In genomic region chr18:32771871-32772499, GRCh38 we compare ENCODE assay signal across 8 cellular contexts. TPM values are rescaled to one million over a fixed set of nuclear protein-coding genes. Genes with fewer than 3 reads are reported as not detected.
DNase-seq lines count a peak whose midpoint lies in the region; ATAC-seq, FAIRE-seq and TF ChIP-seq lines count a peak whose summit lies in the region.
"Had no signal": no experiment of that assay in that cellular context is flagged by ENCODE, and none has a peak within 500 bp of the region (broad histone marks: within the 10 kb centered on the region; RNA-seq: fewer than 3 reads in every experiment).

No MANE protein-coding gene starts in this region.

- ATAC-seq in HG03342 (IDR thresholded peaks at IDR 0.05; ENCODE audit: unreplicated experiment) (peak; percentile 36), HG03045 (IDR thresholded peaks at IDR 0.05; ENCODE audit: unreplicated experiment) (no peak)
- ATAC-seq in stimulated activated naive CD8-positive, alpha-beta T cell treated with anti-CD3 and anti-CD28 coated beads, Interleukin-15, Interleukin-2, amounts not matched to agents 100 U/mL and 50 U/mL, for 24 hours = no peak

- DNase-seq in SK-N-SH (peak; percentile 75), GM12891 (ENCODE audit: insufficient read length, low spot score) (no peak)
- DNase-seq in stimulated activated naive CD8-positive, alpha-beta T cell treated with anti-CD3 and anti-CD28 coated beads, Interleukin-15, Interleukin-2, amounts not matched to agents 100 U/mL and 50 U/mL, for 24 hours = peak; percentile 6
- DNase-seq in activated T-helper 1 cell treated with anti-CD3 and anti-CD28 coated beads, Interleukin-12 subunit alpha, Interleukin-12 subunit beta, Interleukin-2, Interleukin-4 antibody, amounts not matched to agents 30 ng/mL and 10 ng/mL and 1 ng/mL, durations not matched to agents 14 hours and 24 hours and 36 hours (ENCODE audit: low spot score) = no peak
- DNase-seq: activated naive CD4-positive, alpha-beta T cell treated with Interleukin-2 at 50 U/mL for 16 hours had no signal

- H3K27ac ChIP-seq in SK-N-SH (ENCODE audit: low read depth in 2 of 2, low read length in 1 of 2) = no peak overlapping the region

- H3K9me3 ChIP-seq in SK-N-SH (no peaks in the 10 kb centered on the region), iPS-18c (ENCODE audit: control insufficient read depth, insufficient read depth, low read length) (no peaks in the 10 kb centered on the region)

- no peak for FAIRE-seq in GM12891 (lab: Jason Lieb, UNC)

- no peaks in the 10 kb centered on the region for H3K9me2 ChIP-seq in SK-N-SH

- TF ChIP-seq RAD21 in SK-N-SH (IDR thresholded peaks at IDR 0.05; ENCODE audit: low read length) = no peak

- TF ChIP-seq CTCF in SK-N-SH (IDR thresholded peaks at IDR 0.05) = no peak

- no peaks in the 10 kb centered on the region for H4K20me1 ChIP-seq in SK-N-SH (ENCODE audit: insufficient read depth)

- no peaks in the 10 kb centered on the region for H3K36me3 ChIP-seq in SK-N-SH (replicated peaks in 1 of 2; ENCODE audit: control insufficient read depth in 1 of 2, insufficient read depth in 2 of 2, low read length in 1 of 2)

- no peaks in the 10 kb centered on the region for H3K79me2 ChIP-seq in SK-N-SH (ENCODE audit: insufficient read depth)

- H3K9me3 Mint-ChIP-seq in activated T-helper 1 cell treated with anti-CD3 and anti-CD28 coated beads, Interleukin-12 subunit alpha, Interleukin-12 subunit beta, Interleukin-2, Interleukin-4 antibody, amounts not matched to agents 30 ng/mL and 10 ng/mL and 1 ng/mL, durations not matched to agents 14 hours and 24 hours and 36 hours = no peaks in the 10 kb centered on the region

- H3K27ac Mint-ChIP-seq in activated T-helper 1 cell treated with anti-CD3 and anti-CD28 coated beads, Interleukin-12 subunit alpha, Interleukin-12 subunit beta, Interleukin-2, Interleukin-4 antibody, amounts not matched to agents 30 ng/mL and 10 ng/mL and 1 ng/mL, durations not matched to agents 14 hours and 24 hours and 36 hours = no peak overlapping the region

- TF ChIP-seq EP300 in SK-N-SH (IDR thresholded peaks at IDR 0.05; ENCODE audit: borderline replicate concordance in 1 of 2, low read depth in 1 of 2, low read length in 1 of 2) = no peak

- peaks cover 47% of the 10 kb centered on the region for H3K27me3 Mint-ChIP-seq in activated T-helper 1 cell treated with anti-CD3 and anti-CD28 coated beads, Interleukin-12 subunit alpha, Interleukin-12 subunit beta, Interleukin-2, Interleukin-4 antibody, amounts not matched to agents 30 ng/mL and 10 ng/mL and 1 ng/mL, durations not matched to agents 14 hours and 24 hours and 36 hours (ENCODE audit: insufficient read depth)

- CTCF ChIA-PET in SK-N-SH (lab: Yijun Ruan, JAX) = interaction anchor here (0.6 to 1.5 kb wide), 3 partner anchors 19 to 186 kb away, joined by 3 read pairs; no protein-coding TSS in a partner anchor

- intact Hi-C loops in activated T-helper 1 cell treated with anti-CD3 and anti-CD28 coated beads, Interleukin-12 subunit alpha, Interleukin-12 subunit beta, Interleukin-2, Interleukin-4 antibody, amounts not matched to agents 30 ng/mL and 10 ng/mL and 1 ng/mL, durations not matched to agents 14 hours and 24 hours and 36 hours (cut with micrococcal nuclease) = no loop called here

- H3K4me2 ChIP-seq in SK-N-SH = no peak overlapping the region

- H3K27me3 ChIP-seq in SK-N-SH (ENCODE audit: insufficient read depth) = peaks cover 40% of the 10 kb centered on the region

- TF ChIP-seq POLR2A in GM12891 (IDR thresholded peaks at IDR 0.05; ENCODE audit: low read depth, low read length) = no peak

- POLR2A ChIA-PET in SK-N-SH (lab: Yijun Ruan, JAX) = no interaction called here

- H2AFZ ChIP-seq in SK-N-SH (ENCODE audit: low read depth) = no peak overlapping the region

- no peaks in the 10 kb centered on the region for H3F3A ChIP-seq in SK-N-SH (replicated peaks; ENCODE audit: insufficient read depth)

- no peak overlapping the region for H3K4me3 Mint-ChIP-seq in activated T-helper 1 cell treated with anti-CD3 and anti-CD28 coated beads, Interleukin-12 subunit alpha, Interleukin-12 subunit beta, Interleukin-2, Interleukin-4 antibody, amounts not matched to agents 30 ng/mL and 10 ng/mL and 1 ng/mL, durations not matched to agents 14 hours and 24 hours and 36 hours

- H3K4me1 Mint-ChIP-seq in activated T-helper 1 cell treated with anti-CD3 and anti-CD28 coated beads, Interleukin-12 subunit alpha, Interleukin-12 subunit beta, Interleukin-2, Interleukin-4 antibody, amounts not matched to agents 30 ng/mL and 10 ng/mL and 1 ng/mL, durations not matched to agents 14 hours and 24 hours and 36 hours (ENCODE audit: low read depth) = no peaks in the 10 kb centered on the region

- peak overlapping the region in 1 of 2 experiments; percentile 35; a peak in 2 of 4 replicates for H3K4me3 ChIP-seq in SK-N-SH (ENCODE audit: low read depth in 2 of 2, low read length in 1 of 2)
- H3K4me3 ChIP-seq in iPS-18c (ENCODE audit: insufficient read depth, low read depth, low read length) = peak overlapping the region; percentile 71

- H3K36me3 Mint-ChIP-seq in activated T-helper 1 cell treated with anti-CD3 and anti-CD28 coated beads, Interleukin-12 subunit alpha, Interleukin-12 subunit beta, Interleukin-2, Interleukin-4 antibody, amounts not matched to agents 30 ng/mL and 10 ng/mL and 1 ng/mL, durations not matched to agents 14 hours and 24 hours and 36 hours (ENCODE audit: low read depth) = no peaks in the 10 kb centered on the region

- no peak overlapping the region for H3K9ac ChIP-seq in SK-N-SH

- WGBS in SK-N-SH (ENCODE audit: low lambda C conversion rate) = 21% methylated on average over 11 of the region's 48 CpGs

- H3K4me1 ChIP-seq in SK-N-SH (ENCODE audit: control insufficient read depth in 1 of 2, insufficient read depth in 2 of 2, low read depth in 1 of 2, low read length in 1 of 2) = peaks cover 0 to 8% of the 10 kb centered on the region in 2 experiments; a peak in 1 of 4 replicates

TF ChIP-seq in SK-N-SH, 30 proteins besides CTCF, POLR2A, EP300 and RAD21 (continues in another document):
- no peak for TF ChIP-seq MEF2A (IDR thresholded peaks at IDR 0.05; ENCODE audit: borderline replicate concordance, low read depth)
- no peak for TF ChIP-seq TAF1 (IDR thresholded peaks at IDR 0.05; ENCODE audit: borderline replicate concordance, low read depth, low read length)
- no peak for TF ChIP-seq RCOR1 (IDR thresholded peaks at IDR 0.05; ENCODE audit: low read length)
- TF ChIP-seq TCF12 (IDR thresholded peaks at IDR 0.05) = no peak
- TF ChIP-seq YY1 (IDR thresholded peaks at IDR 0.05; ENCODE audit: low read depth) = no peak
- TF ChIP-seq MXI1 (IDR thresholded peaks at IDR 0.05; ENCODE audit: low read depth, low read length) = no peak
- TF ChIP-seq JUND (IDR thresholded peaks at IDR 0.05) = no peak
- TF ChIP-seq SIN3A (IDR thresholded peaks at IDR 0.05; ENCODE audit: borderline replicate concordance, low read depth, low read length) = no peak
- no peak for TF ChIP-seq RFX5 (IDR thresholded peaks at IDR 0.05; ENCODE audit: low read length)

TF ChIP-seq in GM12891, 5 proteins besides CTCF, POLR2A, EP300 and RAD21:
- TF ChIP-seq TAF1 (IDR thresholded peaks at IDR 0.05; ENCODE audit: low read depth, low read length) (no peak), SPI1 (IDR thresholded peaks at IDR 0.05; ENCODE audit: low read depth, low read length) (no peak), POU2F2 (IDR thresholded peaks at IDR 0.05; ENCODE audit: low read depth, low read length) (no peak), PAX5 (IDR thresholded peaks at IDR 0.05; ENCODE audit: insufficient read depth, low read length, severe bottlenecking) (no peak), POLR2AphosphoS5 (IDR thresholded peaks at IDR 0.05; ENCODE audit: low read depth, low read length) (no peak)
TF ChIP-seq in GM12891: peak in this region for 0.

RNA-seq across cellular contexts. Expression of gene KLHL14, which starts 0.8 kb away (rescaled TPM):
- polyA plus RNA-seq in SK-N-SH (2012; rRNA removed) = not detected in 2 replicates
- polyA plus RNA-seq in SK-N-SH (2012; cell fraction: cytosol; rRNA removed) = not detected in 2 replicates
- not detected in 2 replicates for polyA plus RNA-seq in SK-N-SH (2012; cell fraction: nucleus; rRNA removed)
- not detected in 2 replicates for total RNA-seq in activated T-helper 1 cell treated with anti-CD3 and anti-CD28 coated beads, Interleukin-12 subunit alpha, Interleukin-12 subunit beta, Interleukin-2, Interleukin-4 antibody, amounts not matched to agents 30 ng/mL and 10 ng/mL and 1 ng/mL, durations not matched to agents 14 hours and 24 hours and 36 hours
- polyA plus RNA-seq in GM12891 (2012; ENCODE audit: low read depth, missing spikeins) = 0.22 TPM

Comparison
In these comparisons a context has a peak if more than half of its experiments do, and no peak if none do; other contexts are left out.
1. DNase-seq: peak in SK-N-SH (single experiment) and stimulated activated naive CD8-positive, alpha-beta T cell treated with anti-CD3 and anti-CD28 coated beads, Interleukin-15, Interleukin-2, amounts not matched to agents 100 U/mL and 50 U/mL, for 24 hours (single experiment); none in activated T-helper 1 cell treated with anti-CD3 and anti-CD28 coated beads, Interleukin-12 subunit alpha, Interleukin-12 subunit beta, Interleukin-2, Interleukin-4 antibody, amounts not matched to agents 30 ng/mL and 10 ng/mL and 1 ng/mL, durations not matched to agents 14 hours and 24 hours and 36 hours (single experiment) and GM12891 (single experiment).